In the genomic region with DNA sequence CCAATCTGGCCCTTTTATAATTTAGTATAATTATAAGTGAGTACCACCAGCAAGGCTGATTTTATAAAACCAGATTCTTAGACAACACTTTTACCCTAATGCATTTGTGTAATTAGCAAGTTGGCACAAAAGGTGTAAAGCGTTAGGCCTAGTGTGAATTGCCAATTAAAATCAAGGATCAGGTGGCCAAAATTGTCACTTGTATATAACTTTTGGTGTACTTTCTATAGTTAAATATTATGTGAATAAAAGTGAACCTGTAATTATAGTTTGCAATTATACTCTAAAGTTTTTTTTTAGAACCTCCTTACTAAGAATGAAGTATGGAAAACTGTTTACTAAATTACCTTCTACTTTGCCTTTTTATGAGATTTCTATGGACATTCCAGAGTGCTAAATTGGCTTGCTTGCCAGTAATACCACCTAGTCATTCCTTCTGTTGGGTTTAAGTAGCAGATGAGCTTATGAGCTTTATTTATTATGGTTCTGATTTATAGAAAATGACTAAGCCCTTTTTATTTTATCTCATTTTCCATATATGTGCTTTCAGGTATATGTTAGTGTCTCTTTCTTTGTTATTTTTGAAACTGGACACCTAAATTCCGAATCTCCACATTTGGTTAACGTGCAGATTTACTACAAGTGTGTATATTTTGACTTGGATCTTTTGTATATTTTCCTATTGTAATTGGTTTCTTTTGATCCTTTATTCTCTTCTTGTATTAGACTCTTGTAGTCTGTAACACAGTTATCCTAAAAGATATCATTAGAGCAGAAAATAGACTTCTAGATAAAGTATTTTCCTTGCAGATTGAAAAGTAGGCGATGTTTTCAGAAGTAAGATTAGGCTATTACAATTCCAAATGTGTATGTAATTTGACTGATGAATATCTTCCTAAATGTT, we compare ENCODE assay signal across 12 cellular contexts. TPM values are rescaled to one million over a fixed set of nuclear protein-coding genes. Genes with fewer than 3 reads are reported as not detected.
DNase-seq lines count a peak whose midpoint lies in the region; ATAC-seq and TF ChIP-seq lines count a peak whose summit lies in the region.
"Had no signal": no experiment of that assay in that cellular context is flagged by ENCODE, and none has a peak within 500 bp of the region (broad histone marks: within the 10 kb centered on the region; RNA-seq: fewer than 3 reads in every experiment).

No MANE protein-coding gene starts in this region.

- H3K27ac ChIP-seq in Peyer's patch (peak overlapping the region in 3 of 4 donors; percentile 7 to 30 (median 24)), gastroesophageal sphincter (peak overlapping the region in 3 of 4 donors; percentile 31 to 52 (median 49)), substantia nigra (ENCODE audit: low read depth, low read length, poor library complexity, severe bottlenecking) (no peak overlapping the region)

- WGBS in gastroesophageal sphincter (ENCODE audit: low coverage in 1 of 2), 2 donors = 87 to 98% methylated on average over 4 of the region's 4 CpGs

- H3K9me3 ChIP-seq in Peyer's patch = no peaks in the 10 kb centered on the region
- H3K9me3 ChIP-seq in gastroesophageal sphincter = no peaks in the 10 kb centered on the region
- no peaks in the 10 kb centered on the region for H3K9me3 ChIP-seq in skeletal muscle satellite cell (replicated peaks; ENCODE audit: low read length)
- H3K9me3 ChIP-seq: testis had no signal

- TF ChIP-seq CTCF in Peyer's patch (IDR thresholded peaks at IDR 0.05) (no peak), gastroesophageal sphincter (IDR thresholded peaks at IDR 0.05) (no peak)

- peak; percentile 4 for DNase-seq in NCI-H446 treated with DMSO at 0.1 percent for 48 hours (lab: John Stamatoyannopoulos, UW)
- no peak for DNase-seq in NCI-H446 (lab: John Stamatoyannopoulos, UW)
- no peak for DNase-seq in Peyer's patch
- no peak for DNase-seq in substantia nigra (lab: John Stamatoyannopoulos, UW)
- no peak for DNase-seq in NCI-H128 (lab: John Stamatoyannopoulos, UW; ENCODE audit: unreplicated experiment)
- DNase-seq in activated CD4-positive, CD25-positive, alpha-beta regulatory T cell (lab: John Stamatoyannopoulos, UW) = no peak
- DNase-seq: activated naive CD4-positive, alpha-beta T cell treated with anti-CD3 and anti-CD28 coated beads, Interleukin-2, amount 10 ng/mL, durations not matched to agents 7 days and 5 days; DMS79 treated with DMSO at 0.1 percent for 48 hours; NCI-H1694; testis had no signal

- TF ChIP-seq POLR2A in Peyer's patch (IDR thresholded peaks at IDR 0.05) = no peak
- TF ChIP-seq POLR2A in gastroesophageal sphincter (IDR thresholded peaks at IDR 0.05) = no peak

- H3K27me3 ChIP-seq in Peyer's patch = no peaks in the 10 kb centered on the region
- H3K27me3 ChIP-seq in gastroesophageal sphincter = no peaks in the 10 kb centered on the region
- no peaks in the 10 kb centered on the region for H3K27me3 ChIP-seq in skeletal muscle satellite cell (ENCODE audit: control insufficient read depth, insufficient read depth, low read length)
- H3K27me3 ChIP-seq: testis had no signal

- no peak for ATAC-seq in gastroesophageal sphincter

- H3K4me1 ChIP-seq in Peyer's patch (no peaks in the 10 kb centered on the region), gastroesophageal sphincter (peaks cover 0 to 40% (median 0%) of the 10 kb centered on the region in 3 donors), skeletal muscle satellite cell (ENCODE audit: control insufficient read depth, insufficient read depth, low read length) (peaks cover 36% of the 10 kb centered on the region)
- H3K4me1 ChIP-seq: testis had no signal

- peak overlapping the region in 1 of 4 donors; percentile 72 for H3K4me3 ChIP-seq in Peyer's patch
- peak overlapping the region in 1 of 2 donors; percentile 15 for H3K4me3 ChIP-seq in gastroesophageal sphincter
- peak overlapping the region; percentile 76 for H3K4me3 ChIP-seq in skeletal muscle satellite cell (ENCODE audit: low read length)
- H3K4me3 ChIP-seq: testis had no signal

- H3K36me3 ChIP-seq in Peyer's patch (no peaks in the 10 kb centered on the region), gastroesophageal sphincter (no peaks in the 10 kb centered on the region), skeletal muscle satellite cell (ENCODE audit: insufficient read depth, low read length) (peaks cover 52% of the 10 kb centered on the region)

- H3K4me2 ChIP-seq in skeletal muscle satellite cell (ENCODE audit: low read length) = peak overlapping the region; percentile 76

- TF ChIP-seq EP300 in gastroesophageal sphincter (IDR thresholded peaks at IDR 0.05) = no peak

- peak overlapping the region; percentile 99 for H3K9ac ChIP-seq in skeletal muscle satellite cell (ENCODE audit: low read depth, low read length)

RNA-seq across cellular contexts. Expression of gene STXBP5, which starts 3.9 kb away (rescaled TPM):
- total RNA-seq in Peyer's patch (100 to 1,000 TPM in 1 of 4 donors, 10 to 100 TPM in 3; 78.4 to 115 (median 90.7) TPM), gastroesophageal sphincter (10 to 100 TPM; 20.8 to 34.4 (median 23.1) TPM)
- total RNA-seq in skeletal muscle satellite cell (2012; rRNA removed) = 73.6 and 112 TPM in 2 replicates
